Comparison of ENCODE assay signal across 27 cellular contexts in the genomic region with DNA sequence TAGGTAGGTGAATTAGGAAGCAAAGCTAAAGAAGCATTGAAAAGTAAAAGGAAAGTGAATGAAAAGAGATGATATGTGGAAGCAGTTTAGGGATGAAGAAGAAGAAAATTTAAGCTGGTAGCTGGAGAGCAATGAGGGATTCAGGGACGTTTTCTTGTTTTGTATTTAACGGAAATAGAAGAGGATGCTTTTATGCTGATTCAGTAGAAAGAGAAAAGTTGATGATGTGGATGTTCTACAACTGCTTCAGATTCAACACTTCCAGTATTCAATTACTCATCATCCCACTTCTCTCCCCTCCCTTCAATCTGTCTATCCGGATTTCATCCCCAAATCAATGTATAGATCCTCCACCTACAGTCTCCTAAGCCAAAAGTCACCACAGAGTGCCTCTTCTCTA.
DNase-seq lines count a peak whose midpoint lies in the region; ATAC-seq, FAIRE-seq and TF ChIP-seq lines count a peak whose summit lies in the region.
"Had no signal": no experiment of that assay in that cellular context is flagged by ENCODE, and none has a peak within 500 bp of the region (broad histone marks: within the 10 kb centered on the region; RNA-seq: fewer than 3 reads in every experiment).

No MANE protein-coding gene starts in this region.

- H3K4me3 Mint-ChIP-seq in activated T-helper 2 cell treated with anti-CD3 and anti-CD28 coated beads, Interferon-gamma antibody, Interleukin-2, Interleukin-4, amounts not matched to agents 10 μg/mL and 5 μg/mL and 100 μg/mL, durations not matched to agents 14 hours and 24 hours and 36 hours (ENCODE audit: low read depth): no peak overlapping the region
- H3K4me3 Mint-ChIP-seq: CD14-positive monocyte; CD4-positive, alpha-beta memory T cell; CD4-positive, CD25-positive, alpha-beta regulatory T cell; CD8-positive, alpha-beta memory T cell had no signal

- TF ChIP-seq POLR2A in A549 (IDR thresholded peaks at IDR 0.05; ENCODE audit: low read length): no peak
- TF ChIP-seq POLR2A in K562 (conservative IDR thresholded peaks at IDR 0.05): no peak

- no peak overlapping the region for H3K56ac ChIP-seq in mesendoderm (ENCODE audit: low read length)

- TF ChIP-seq EP300 in SK-N-SH (IDR thresholded peaks at IDR 0.05; ENCODE audit: borderline replicate concordance in 1 of 2, low read depth in 1 of 2, low read length in 1 of 2): no peak
- TF ChIP-seq EP300 in A549 (IDR thresholded peaks at IDR 0.05): no peak
- TF ChIP-seq EP300 in K562 (IDR thresholded peaks at IDR 0.05; ENCODE audit: low read length): no peak

- DNase-seq in SK-N-SH (no peak), A549 (ENCODE audit: low read depth in 1 of 2, low spot score in 1 of 2) (no peak), K562 (ENCODE audit: extremely low read depth in 1 of 4, low spot score in 3 of 4) (no peak), mesendoderm (no peak), NCI-H446 (lab: John Stamatoyannopoulos, UW) (no peak)
- DNase-seq in activated T-helper 2 cell treated with anti-CD3 and anti-CD28 coated beads, Interferon-gamma antibody, Interleukin-2, Interleukin-4, amounts not matched to agents 10 μg/mL and 5 μg/mL and 100 μg/mL, durations not matched to agents 14 hours and 24 hours and 36 hours (ENCODE audit: low spot score): no peak
- DNase-seq: ACHN; BE2C; C1 segment of cervical spinal cord; CD4-positive, alpha-beta memory T cell; CD4-positive, CD25-positive, alpha-beta regulatory T cell; CD8-positive, alpha-beta memory T cell; COR-L47; DMS 273 treated with DMSO at 0.1 percent for 48 hours; DMS153; DMS53; DMS79; DND-41; EL; GDM1 had no signal

- H3K9me3 ChIP-seq in SK-N-SH (no peaks in the 10 kb centered on the region), A549 (no peaks in the 10 kb centered on the region), K562 (replicated peaks; ENCODE audit: control insufficient read depth, insufficient read depth, low read depth, low read length) (no peaks in the 10 kb centered on the region)
- H3K9me3 ChIP-seq: BE2C had no signal

- H3K4me2 ChIP-seq in SK-N-SH: no peak overlapping the region
- no peak overlapping the region for H3K4me2 ChIP-seq in A549
- no peak overlapping the region for H3K4me2 ChIP-seq in K562 (ENCODE audit: insufficient read depth, low read length)
- no peak overlapping the region for H3K4me2 ChIP-seq in mesendoderm (ENCODE audit: low read length)
- H3K4me2 ChIP-seq: BLaER1 had no signal

- in situ Hi-C loops in K562 (cut with MboI): no loop called here

- no peaks in the 10 kb centered on the region for H3K9me1 ChIP-seq in K562 (ENCODE audit: control insufficient read depth, insufficient read depth, low read length)

- no peak overlapping the region for H4K5ac ChIP-seq in mesendoderm (ENCODE audit: low read length)

- no TSS peak for BruUV-seq in K562 (replicated peaks; lab: Mats Ljungman, UMichigan)

- H2AFZ ChIP-seq in SK-N-SH (ENCODE audit: low read depth) (0 out of 2 replicates have a peak overlapping the region, but pooled peaks have one; percentile 6), K562 (ENCODE audit: low read depth, low read length) (no peak overlapping the region)

- H4K8ac ChIP-seq in mesendoderm (ENCODE audit: low read depth, low read length): no peak overlapping the region

- TF ChIP-seq RAD21 in SK-N-SH (IDR thresholded peaks at IDR 0.05; ENCODE audit: low read length) (no peak), A549 (conservative IDR thresholded peaks at IDR 0.05 in 1 of 2, IDR thresholded peaks at IDR 0.05 in 1 of 2) (no peak), K562 (CRISPR knock-in tag; conservative IDR thresholded peaks at IDR 0.05 in 1 of 2, IDR thresholded peaks at IDR 0.05 in 1 of 2) (no peak)

- H3K4ac ChIP-seq in mesendoderm (ENCODE audit: low read depth, low read length): no peak overlapping the region

- no peaks in the 10 kb centered on the region for H3F3A ChIP-seq in SK-N-SH (replicated peaks; ENCODE audit: insufficient read depth)

- no peak overlapping the region for H3K23ac ChIP-seq in mesendoderm (ENCODE audit: low read length)

- peak overlapping the region; percentile 74 for H2AK5ac ChIP-seq in mesendoderm (ENCODE audit: low read length)

- H3K36me3 ChIP-seq in SK-N-SH (replicated peaks in 1 of 2; ENCODE audit: control insufficient read depth in 1 of 2, insufficient read depth in 2 of 2, low read length in 1 of 2): no peaks in the 10 kb centered on the region
- no peaks in the 10 kb centered on the region for H3K36me3 ChIP-seq in K562 (ENCODE audit: control insufficient read depth, insufficient read depth, low read length)
- no peaks in the 10 kb centered on the region for H3K36me3 ChIP-seq in mesendoderm (ENCODE audit: control insufficient read depth, insufficient read depth, low read length)
- H3K36me3 ChIP-seq: BE2C, BLaER1 had no signal

- H3K9me2 ChIP-seq in SK-N-SH: no peaks in the 10 kb centered on the region

- intact Hi-C loops in K562 (cut with micrococcal nuclease): no loop called here
- intact Hi-C loops in activated T-helper 2 cell treated with anti-CD3 and anti-CD28 coated beads, Interferon-gamma antibody, Interleukin-2, Interleukin-4, amounts not matched to agents 10 μg/mL and 5 μg/mL and 100 μg/mL, durations not matched to agents 14 hours and 24 hours and 36 hours (cut with micrococcal nuclease): no loop called here

- POLR2A ChIA-PET in SK-N-SH (lab: Yijun Ruan, JAX) (no interaction called here), A549 (lab: Yijun Ruan, JAX) (no interaction called here), K562 (lab: Yijun Ruan, JAX) (no interaction called here)

- no peak for FAIRE-seq in A549 (lab: Jason Lieb, UNC)
- no peak for FAIRE-seq in K562 (lab: Jason Lieb, UNC)
- FAIRE-seq: GM12878, GM12892, GM18507 had no signal

- H3K27me3 ChIP-seq in SK-N-SH (ENCODE audit: insufficient read depth) (no peaks in the 10 kb centered on the region), K562 (ENCODE audit: control insufficient read depth in 2 of 2, insufficient read depth in 2 of 2, low read length in 2 of 2) (no peaks in the 10 kb centered on the region), mesendoderm (ENCODE audit: insufficient read depth, low read length, poor library complexity) (no peaks in the 10 kb centered on the region)
- H3K27me3 ChIP-seq: BE2C, BLaER1 had no signal

- H3K4me1 ChIP-seq in SK-N-SH (ENCODE audit: control insufficient read depth in 1 of 2, insufficient read depth in 2 of 2, low read depth in 1 of 2, low read length in 1 of 2) (no peaks in the 10 kb centered on the region), A549 (no peaks in the 10 kb centered on the region), K562 (replicated peaks in 1 of 2; ENCODE audit: control insufficient read depth in 2 of 2, insufficient read depth in 2 of 2, low read length in 2 of 2) (no peaks in the 10 kb centered on the region), mesendoderm (ENCODE audit: control insufficient read depth, low read depth, low read length) (no peaks in the 10 kb centered on the region)
- H3K4me1 ChIP-seq: BE2C, BLaER1 had no signal

- no peaks in the 10 kb centered on the region for H3K36me3 Mint-ChIP-seq in activated T-helper 2 cell treated with anti-CD3 and anti-CD28 coated beads, Interferon-gamma antibody, Interleukin-2, Interleukin-4, amounts not matched to agents 10 μg/mL and 5 μg/mL and 100 μg/mL, durations not matched to agents 14 hours and 24 hours and 36 hours (ENCODE audit: low read depth)
- H3K36me3 Mint-ChIP-seq: CD14-positive monocyte; CD4-positive, alpha-beta memory T cell; CD4-positive, CD25-positive, alpha-beta regulatory T cell; CD8-positive, alpha-beta memory T cell had no signal

- H3K18ac ChIP-seq in mesendoderm (ENCODE audit: low read length): no peak overlapping the region

- no peak overlapping the region for H2BK5ac ChIP-seq in mesendoderm (ENCODE audit: low read length)

- CTCF ChIA-PET in SK-N-SH (lab: Yijun Ruan, JAX): no interaction called here
- CTCF ChIA-PET in A549 (lab: Yijun Ruan, JAX): no interaction called here
- CTCF ChIA-PET in K562 (lab: Yijun Ruan, JAX; ENCODE audit: low intra/inter-chr PET ratio): no interaction called here

- H4K20me1 ChIP-seq in SK-N-SH (ENCODE audit: insufficient read depth) (no peaks in the 10 kb centered on the region), K562 (replicated peaks; ENCODE audit: control insufficient read depth, insufficient read depth, low read length) (no peaks in the 10 kb centered on the region)
- H4K20me1 ChIP-seq: BLaER1 had no signal

- H2BK120ac ChIP-seq in mesendoderm (ENCODE audit: low read depth, low read length): no peak overlapping the region

- ATAC-seq in SK-N-SH treated with all-trans-retinoic acid at 6 μM for 48 hours: no peak
- no peak for ATAC-seq in A549
- ATAC-seq in K562: no peak
- ATAC-seq: GM12878 had no signal

- no peaks in the 10 kb centered on the region for H3K79me2 ChIP-seq in SK-N-SH (ENCODE audit: insufficient read depth)
- no peaks in the 10 kb centered on the region for H3K79me2 ChIP-seq in K562 (ENCODE audit: control insufficient read depth, insufficient read depth, low read length)
- H3K79me2 ChIP-seq in mesendoderm (ENCODE audit: control insufficient read depth, insufficient read depth, low read length): no peaks in the 10 kb centered on the region

- peak overlapping the region; percentile 57 for H2BK15ac ChIP-seq in mesendoderm (replicated peaks; ENCODE audit: low read depth)

- 54% methylated on average over 3 of the region's 3 CpGs for WGBS in SK-N-SH (ENCODE audit: low lambda C conversion rate)
- WGBS in A549 (ENCODE audit: missing lambda C conversion rate): 31% methylated on average over 3 of the region's 3 CpGs
- WGBS in K562 (ENCODE audit: insufficient coverage, low coverage, missing lambda C conversion rate): 0% methylated on average over 3 of the region's 3 CpGs
- 100% methylated on average over 2 of the region's 3 CpGs for whole genome bisulfite sequencing in mesendoderm (ENCODE audit: extremely low coverage, insufficient coverage, low lambda C conversion rate)

- no peak for TF ChIP-seq CTCF in SK-N-SH (IDR thresholded peaks at IDR 0.05)
- no peak for TF ChIP-seq CTCF in A549 (IDR thresholded peaks at IDR 0.05)
- TF ChIP-seq CTCF in K562 (IDR thresholded peaks at IDR 0.05 in 2 of 3, conservative IDR thresholded peaks at IDR 0.05 in 1 of 3; ENCODE audit: insufficient read depth in 2 of 3, low read depth in 1 of 3, low read length in 3 of 3): no peak

- H3K9ac ChIP-seq in SK-N-SH (no peak overlapping the region), K562 (ENCODE audit: insufficient read depth in 1 of 2, low read depth in 2 of 2, low read length in 2 of 2) (no peak overlapping the region), mesendoderm (ENCODE audit: low read length) (no peak overlapping the region)
- H3K9ac ChIP-seq: BLaER1 had no signal

- H3K4me3 ChIP-seq in SK-N-SH (ENCODE audit: low read depth in 2 of 2, low read length in 1 of 2): no peak overlapping the region
- no peak overlapping the region for H3K4me3 ChIP-seq in A549
- no peak overlapping the region for H3K4me3 ChIP-seq in K562
- H3K4me3 ChIP-seq in mesendoderm (ENCODE audit: low read length): no peak overlapping the region
- H3K4me3 ChIP-seq: BLaER1, GM12878 had no signal

- H3K9me3 Mint-ChIP-seq in activated T-helper 2 cell treated with anti-CD3 and anti-CD28 coated beads, Interferon-gamma antibody, Interleukin-2, Interleukin-4, amounts not matched to agents 10 μg/mL and 5 μg/mL and 100 μg/mL, durations not matched to agents 14 hours and 24 hours and 36 hours: no peaks in the 10 kb centered on the region
- H3K9me3 Mint-ChIP-seq: CD4-positive, CD25-positive, alpha-beta regulatory T cell; CD8-positive, alpha-beta memory T cell had no signal

- no peak overlapping the region for H3K27ac Mint-ChIP-seq in activated T-helper 2 cell treated with anti-CD3 and anti-CD28 coated beads, Interferon-gamma antibody, Interleukin-2, Interleukin-4, amounts not matched to agents 10 μg/mL and 5 μg/mL and 100 μg/mL, durations not matched to agents 14 hours and 24 hours and 36 hours
- H3K27ac Mint-ChIP-seq: CD14-positive monocyte; CD4-positive, alpha-beta memory T cell; CD4-positive, CD25-positive, alpha-beta regulatory T cell; CD8-positive, alpha-beta memory T cell had no signal

- no peaks in the 10 kb centered on the region for H3K79me1 ChIP-seq in mesendoderm (ENCODE audit: low read length)

- no peak overlapping the region for H3K27ac ChIP-seq in SK-N-SH (ENCODE audit: low read depth in 2 of 2, low read length in 1 of 2)
- H3K27ac ChIP-seq in A549: no peak overlapping the region
- H3K27ac ChIP-seq in K562 (ENCODE audit: extremely low read depth, low read depth, low read length): no peak overlapping the region
- H3K27ac ChIP-seq in mesendoderm (ENCODE audit: low read depth, low read length): no peak overlapping the region
- H3K27ac ChIP-seq: 22Rv1, BLaER1 had no signal

- H3K4me1 Mint-ChIP-seq in activated T-helper 2 cell treated with anti-CD3 and anti-CD28 coated beads, Interferon-gamma antibody, Interleukin-2, Interleukin-4, amounts not matched to agents 10 μg/mL and 5 μg/mL and 100 μg/mL, durations not matched to agents 14 hours and 24 hours and 36 hours (ENCODE audit: low read depth): no peaks in the 10 kb centered on the region
- H3K4me1 Mint-ChIP-seq: CD14-positive monocyte; CD4-positive, alpha-beta memory T cell; CD4-positive, CD25-positive, alpha-beta regulatory T cell; CD8-positive, alpha-beta memory T cell had no signal

- no peaks in the 10 kb centered on the region for H3K27me3 Mint-ChIP-seq in activated T-helper 2 cell treated with anti-CD3 and anti-CD28 coated beads, Interferon-gamma antibody, Interleukin-2, Interleukin-4, amounts not matched to agents 10 μg/mL and 5 μg/mL and 100 μg/mL, durations not matched to agents 14 hours and 24 hours and 36 hours (ENCODE audit: low read depth)
- H3K27me3 Mint-ChIP-seq: CD4-positive, alpha-beta memory T cell; CD4-positive, CD25-positive, alpha-beta regulatory T cell; CD8-positive, alpha-beta memory T cell had no signal
